15 cellular contexts compared by ENCODE assay signal in genomic region chr17:838486-838885, GRCh38. TPM values are rescaled to one million over a fixed set of nuclear protein-coding genes. Genes with fewer than 3 reads are reported as not detected.
A peak's percentile ranks its signal among the peaks of the same experiment; 100 is the strongest.
DNase-seq lines count a peak whose midpoint lies in the region; ATAC-seq and TF ChIP-seq lines count a peak whose summit lies in the region.
"Had no signal": no experiment of that assay in that cellular context is flagged by ENCODE, and none has a peak within 500 bp of the region (broad histone marks: within the 10 kb centered on the region; RNA-seq: fewer than 3 reads in every experiment).

No MANE protein-coding gene starts in this region.

- intact Hi-C loops in esophagus muscularis mucosa (cut with DNase I) = no loop called here

- H3K9me3 ChIP-seq in BLaER1 = peaks cover 57% of the 10 kb centered on the region
- H3K9me3 ChIP-seq in osteoblast (ENCODE audit: low read depth, low read length) = no peaks in the 10 kb centered on the region
- no peaks in the 10 kb centered on the region for H3K9me3 ChIP-seq in esophagus muscularis mucosa
- H3K9me3 ChIP-seq: BE2C, HAP-1 had no signal

- peaks cover 10% of the 10 kb centered on the region for H3K27me3 Mint-ChIP-seq in activated naive CD4-positive, alpha-beta T cell treated with anti-CD3 and anti-CD28 coated beads, Interleukin-2, amount 10 ng/mL, durations not matched to agents 7 days and 5 days

- H4K20me1 ChIP-seq in BLaER1 (peaks cover 24% of the 10 kb centered on the region; the same call in 1 of the 2 replicates), osteoblast (ENCODE audit: insufficient read depth, low read length) (peaks cover 30% of the 10 kb centered on the region)

- no peak for ATAC-seq in HG03460 (IDR thresholded peaks at IDR 0.05; ENCODE audit: unreplicated experiment)
- ATAC-seq in HG03175 (IDR thresholded peaks at IDR 0.05; ENCODE audit: unreplicated experiment) = no peak
- ATAC-seq: GM12878, K562 had no signal

- CTCF ChIA-PET in RWPE1 (lab: Yijun Ruan, JAX) = interaction anchor here (0.7 kb wide), 2 partner anchors 29 to 201 kb away, joined by 5 read pairs; no protein-coding TSS in a partner anchor
- CTCF ChIA-PET in activated naive CD4-positive, alpha-beta T cell treated with anti-CD3 and anti-CD28 coated beads, Interleukin-2, amount 10 ng/mL, durations not matched to agents 7 days and 5 days (lab: Charles Lee) = no interaction called here

- TF ChIP-seq EP300 in esophagus muscularis mucosa (IDR thresholded peaks at IDR 0.05) = no peak

- H3K27me3 ChIP-seq in BLaER1 (no peaks in the 10 kb centered on the region), osteoblast (ENCODE audit: insufficient read depth, low read length) (no peaks in the 10 kb centered on the region), esophagus muscularis mucosa (no peaks in the 10 kb centered on the region)
- H3K27me3 ChIP-seq: BE2C had no signal

- H3K27ac ChIP-seq in BLaER1 (peak overlapping the region; percentile 78), RWPE1 (peak overlapping the region; percentile 17), osteoblast (ENCODE audit: low read depth, low read length) (no peak overlapping the region), esophagus muscularis mucosa (replicated peaks in 1 of 4) (no peak overlapping the region)

- H3K4me1 Mint-ChIP-seq in activated naive CD4-positive, alpha-beta T cell treated with anti-CD3 and anti-CD28 coated beads, Interleukin-2, amount 10 ng/mL, durations not matched to agents 7 days and 5 days = no peaks in the 10 kb centered on the region
- H3K4me1 Mint-ChIP-seq: CD8-positive, alpha-beta memory T cell had no signal

- H3K79me2 ChIP-seq in osteoblast (ENCODE audit: insufficient read depth, low read length) = no peaks in the 10 kb centered on the region

- peak overlapping the region; percentile 67 for H3K4me2 ChIP-seq in BLaER1
- no peak overlapping the region for H3K4me2 ChIP-seq in osteoblast (ENCODE audit: insufficient read depth, low read length)

- no peaks in the 10 kb centered on the region for H3K36me3 Mint-ChIP-seq in activated naive CD4-positive, alpha-beta T cell treated with anti-CD3 and anti-CD28 coated beads, Interleukin-2, amount 10 ng/mL, durations not matched to agents 7 days and 5 days
- H3K36me3 Mint-ChIP-seq: CD8-positive, alpha-beta memory T cell had no signal

- DNase-seq in RWPE1 (ENCODE audit: low spot score) (no peak), fibroblast of gingiva (ENCODE audit: low read depth) (peak; percentile 40), osteoblast (ENCODE audit: insufficient read length, low spot score, missing footprints) (peak; percentile 56), esophagus muscularis mucosa (ENCODE audit: extremely low spot score) (no peak)
- no peak for DNase-seq in activated naive CD4-positive, alpha-beta T cell treated with anti-CD3 and anti-CD28 coated beads, Interleukin-2, amount 10 ng/mL, durations not matched to agents 7 days and 5 days
- DNase-seq: ACHN; BE2C; CD8-positive, alpha-beta memory T cell; GOT3 had no signal

- H3K4me3 ChIP-seq in BLaER1 = no peak overlapping the region
- no peak overlapping the region for H3K4me3 ChIP-seq in osteoblast (ENCODE audit: insufficient read depth, low read length)
- H3K4me3 ChIP-seq in esophagus muscularis mucosa = no peak overlapping the region
- H3K4me3 ChIP-seq: GM12878, HAP-1, K562 had no signal

- no peak overlapping the region for H3K4me3 Mint-ChIP-seq in activated naive CD4-positive, alpha-beta T cell treated with anti-CD3 and anti-CD28 coated beads, Interleukin-2, amount 10 ng/mL, durations not matched to agents 7 days and 5 days
- H3K4me3 Mint-ChIP-seq: CD8-positive, alpha-beta memory T cell had no signal

- H3K27ac Mint-ChIP-seq in activated naive CD4-positive, alpha-beta T cell treated with anti-CD3 and anti-CD28 coated beads, Interleukin-2, amount 10 ng/mL, durations not matched to agents 7 days and 5 days = no peak overlapping the region
- H3K27ac Mint-ChIP-seq: CD8-positive, alpha-beta memory T cell had no signal

- 0 out of 2 replicates have a peak overlapping the region, but pooled peaks have one; percentile 3 for H3K9ac ChIP-seq in BLaER1

- H2AFZ ChIP-seq in osteoblast (ENCODE audit: low read length) = no peak overlapping the region

- H3K4me1 ChIP-seq in BLaER1 = peaks cover 60% of the 10 kb centered on the region
- peaks cover 7% of the 10 kb centered on the region for H3K4me1 ChIP-seq in osteoblast (ENCODE audit: insufficient read depth, low read length)
- H3K4me1 ChIP-seq in esophagus muscularis mucosa = peaks cover 0 to 25% (median 16%) of the 10 kb centered on the region in 4 donors
- H3K4me1 ChIP-seq: BE2C, HAP-1 had no signal

- no peaks in the 10 kb centered on the region for H3K9me3 Mint-ChIP-seq in activated naive CD4-positive, alpha-beta T cell treated with anti-CD3 and anti-CD28 coated beads, Interleukin-2, amount 10 ng/mL, durations not matched to agents 7 days and 5 days
- H3K9me3 Mint-ChIP-seq: CD8-positive, alpha-beta memory T cell had no signal

- H3K36me3 ChIP-seq in BLaER1 (peaks cover 89% of the 10 kb centered on the region), osteoblast (ENCODE audit: insufficient read depth, low read length) (no peaks in the 10 kb centered on the region), esophagus muscularis mucosa (no peaks in the 10 kb centered on the region)
- H3K36me3 ChIP-seq: BE2C, HAP-1 had no signal

- POLR2A ChIA-PET in RWPE1 (lab: Yijun Ruan, JAX; ENCODE audit: low non-redundant PET) = no interaction called here

- WGBS in esophagus muscularis mucosa = 97% methylated on average over 11 of the region's 11 CpGs

- TF ChIP-seq POLR2A in esophagus muscularis mucosa (IDR thresholded peaks at IDR 0.05; ENCODE audit: low read depth) = no peak

- TF ChIP-seq CTCF in RWPE1 (conservative IDR thresholded peaks at IDR 0.05; ENCODE audit: low read depth) (no peak), osteoblast (IDR thresholded peaks at IDR 0.05; ENCODE audit: extremely low read depth, low read depth, low read length) (no peak), esophagus muscularis mucosa (IDR thresholded peaks at IDR 0.05) (no peak)

RNA-seq across cellular contexts. Expression of gene MRM3, which starts 56.3 kb away (rescaled TPM):
- 16.5 and 19.5 TPM in 2 replicates for total RNA-seq in osteoblast
- total RNA-seq in esophagus muscularis mucosa = 10 to 100 TPM; 17.4 to 25.9 (median 23.9) TPM

RNA-seq across cellular contexts. Expression of gene GLOD4, which starts 56.4 kb away (rescaled TPM):
- total RNA-seq in osteoblast (39.4 and 43.3 TPM in 2 replicates), esophagus muscularis mucosa (10 to 100 TPM; 25.7 to 73.6 (median 53.9) TPM)

Comparison
In these comparisons a context has a peak if more than half of its experiments do, and no peak if none do; other contexts are left out.
1. H3K27ac ChIP-seq: peak in BLaER1 (single experiment) and RWPE1 (single experiment); none in osteoblast (single experiment) and esophagus muscularis mucosa (0 of 4).
2. DNase-seq: peak in fibroblast of gingiva (single experiment) and osteoblast (single experiment); none in RWPE1 (single experiment), esophagus muscularis mucosa (single experiment) and activated naive CD4-positive, alpha-beta T cell treated with anti-CD3 and anti-CD28 coated beads, Interleukin-2, amount 10 ng/mL, durations not matched to agents 7 days and 5 days (single experiment).